1 cellular context compared by ENCODE assay signal in genomic region chr5:86797677-86798076, GRCh38.
TF ChIP-seq lines count a peak whose summit lies in the region.

No MANE protein-coding gene starts in this region.

TF ChIP-seq in WTC11, 78 proteins besides CTCF, POLR2A, EP300 and RAD21:
- TF ChIP-seq NFE2L1 (CRISPR knock-in tag; IDR thresholded peaks at IDR 0.05) (no peak), TCF7 (CRISPR knock-in tag; IDR thresholded peaks at IDR 0.05; ENCODE audit: low read depth) (no peak), NR1H2 (CRISPR knock-in tag; IDR thresholded peaks at IDR 0.05) (no peak), ATF3 (CRISPR knock-in tag; conservative IDR thresholded peaks at IDR 0.05) (no peak), ZNF121 (CRISPR knock-in tag; IDR thresholded peaks at IDR 0.05) (peak; percentile 20; the same call in 1 of the 2 replicates)
